Comparison of ENCODE assay signal across 29 cellular contexts in the genomic region with DNA sequence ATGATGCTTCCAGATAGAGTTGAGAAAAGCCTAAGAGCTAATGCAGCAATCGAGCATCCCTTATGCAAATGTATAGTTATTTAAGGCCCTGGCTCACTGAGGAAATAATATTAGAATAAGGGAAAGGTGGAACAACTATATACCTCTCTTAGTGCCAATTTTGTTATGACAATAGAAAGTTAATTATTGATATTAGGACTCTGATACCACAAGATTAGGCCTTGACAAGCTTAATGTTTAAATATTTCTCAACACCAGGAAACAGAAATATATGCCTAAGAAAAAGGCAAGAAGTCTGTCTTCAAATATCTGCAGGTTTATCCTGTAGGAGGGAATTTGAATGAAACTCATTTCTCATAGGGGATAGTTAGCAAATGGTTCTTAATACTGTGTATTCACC.
"Had no signal": no experiment of that assay in that cellular context is flagged by ENCODE, and none has a peak within 500 bp of the region (broad histone marks: within the 10 kb centered on the region; RNA-seq: fewer than 3 reads in every experiment).

No MANE protein-coding gene starts in this region.

- H3K27ac ChIP-seq: colonic mucosa, esophagus muscularis mucosa, foreskin keratinocyte, gastroesophageal sphincter, heart right ventricle, neural progenitor cell, prostate gland, skin epidermis, suprapubic skin, transverse colon, upper lobe of right lung, uterus had no signal

- DNase-seq: colonic mucosa; dermis blood vessel endothelial cell; effector memory CD4-positive, alpha-beta T cell; foreskin keratinocyte; glutamatergic neuron; heart right ventricle; hypothalamus; immature natural killer cell; islet precursor cell; kidney glomerular epithelial cell; mesenchymal stem cell; mucosa of descending colon; naive B cell; right cardiac atrium; stimulated activated CD4-positive, alpha-beta T cell treated with anti-CD3 and anti-CD28 coated beads, Interleukin-15, amount 100 ng/mL, for 24 hours; stimulated activated CD4-positive, alpha-beta T cell treated with anti-CD3 and anti-CD28 coated beads, Interleukin-2, amount 100 ng/mL, for 48 hours; stimulated activated naive B cell treated with anti-CD40 and anti-IgM and Interleukin-4, amounts not matched to agents 10 μg/mL and 1 μg/mL and 100 μg/mL, for 72 hours; stimulated activated naive CD8-positive, alpha-beta T cell treated with anti-CD3 and anti-CD28 coated beads, Interleukin-15, amount 100 ng/mL, for 72 hours; transverse colon; upper lobe of right lung; uterus had no signal

- H3K4me2 ChIP-seq: neural progenitor cell had no signal

- ATAC-seq: foreskin keratinocyte; gastroesophageal sphincter; heart right ventricle; mucosa of descending colon; natural killer cell treated with Interleukin-12 subunit alpha and Interleukin-12 subunit beta and Interleukin-15 and Interleukin-18, amount 100 ng/mL, for 72 hours; right cardiac atrium; stimulated activated naive B cell treated with anti-CD40 and anti-IgM and Interleukin-4, amounts not matched to agents 10 μg/mL and 1 μg/mL and 100 μg/mL, for 72 hours; stimulated activated naive CD8-positive, alpha-beta T cell treated with anti-CD3 and anti-CD28 coated beads, Interleukin-15, amount 100 ng/mL, for 72 hours; upper lobe of right lung had no signal

- H3K4me3 ChIP-seq: colonic mucosa, esophagus muscularis mucosa, gastroesophageal sphincter, heart right ventricle, mucosa of descending colon, neural progenitor cell, prostate gland, skin epidermis, suprapubic skin, transverse colon, upper lobe of right lung, uterus had no signal

- H3K4me1 ChIP-seq: colonic mucosa, esophagus muscularis mucosa, foreskin keratinocyte, gastroesophageal sphincter, neural progenitor cell, prostate gland, transverse colon, upper lobe of right lung, uterus had no signal

- FAIRE-seq: endothelial cell of umbilical vein had no signal

- H3K9me3 ChIP-seq: colonic mucosa, esophagus muscularis mucosa, gastroesophageal sphincter, heart right ventricle, mucosa of descending colon, prostate gland, suprapubic skin, transverse colon, upper lobe of right lung, uterus had no signal
